13 cellular contexts compared by ENCODE assay signal in genomic region chr22:23212061-23213030, GRCh38. TPM values are rescaled to one million over a fixed set of nuclear protein-coding genes. Genes with fewer than 3 reads are reported as not detected.
DNase-seq lines count a peak whose midpoint lies in the region; ATAC-seq lines count a peak whose summit lies in the region.
"Had no signal": no experiment of that assay in that cellular context is flagged by ENCODE, and none has a peak within 500 bp of the region (broad histone marks: within the 10 kb centered on the region; RNA-seq: fewer than 3 reads in every experiment).

No MANE protein-coding gene starts in this region.

- H3K27ac Mint-ChIP-seq in activated T-cell treated with anti-CD3 and anti-CD28 coated beads, Interleukin-2, amount 50 U/mL, for 72 hours, result peak overlapping the region; percentile 15
- peak overlapping the region; percentile 92 for H3K27ac Mint-ChIP-seq in stimulated activated effector memory CD8-positive, alpha-beta T cell treated with anti-CD3 and anti-CD28 coated beads, Interleukin-12 subunit alpha, Interleukin-12 subunit beta, amount 100 ng/mL, for 72 hours

- H3K27ac ChIP-seq in caudate nucleus (ENCODE audit: low read depth, low read length), result peak overlapping the region; percentile 29
- H3K27ac ChIP-seq: neutrophil had no signal

- H3K36me3 Mint-ChIP-seq in activated T-cell treated with anti-CD3 and anti-CD28 coated beads, Interleukin-2, amount 50 U/mL, for 72 hours (ENCODE audit: insufficient read depth in 2 of 2), result no peaks in the 10 kb centered on the region
- H3K36me3 Mint-ChIP-seq in activated T-cell treated with anti-CD3 and anti-CD28 coated beads, Interleukin-2, amount 50 U/mL, for 4 hours (ENCODE audit: insufficient read depth), result peaks cover 5% of the 10 kb centered on the region
- peaks cover 4% of the 10 kb centered on the region for H3K36me3 Mint-ChIP-seq in stimulated activated effector memory CD8-positive, alpha-beta T cell treated with anti-CD3 and anti-CD28 coated beads, Interleukin-12 subunit alpha, Interleukin-12 subunit beta, amount 100 ng/mL, for 72 hours

- H3K4me3 Mint-ChIP-seq in activated T-cell treated with anti-CD3 and anti-CD28 coated beads, Interleukin-2, amount 50 U/mL, for 72 hours, result no peak overlapping the region
- no peak overlapping the region for H3K4me3 Mint-ChIP-seq in activated T-cell treated with anti-CD3 and anti-CD28 coated beads, Interleukin-2, amount 50 U/mL, for 4 hours
- H3K4me3 Mint-ChIP-seq in stimulated activated effector memory CD8-positive, alpha-beta T cell treated with anti-CD3 and anti-CD28 coated beads, Interleukin-12 subunit alpha, Interleukin-12 subunit beta, amount 100 ng/mL, for 72 hours, result no peak overlapping the region

- no peak for ATAC-seq in activated T-cell treated with anti-CD3 and anti-CD28 coated beads, Interleukin-2, amount 50 U/mL, for 72 hours (replicated peaks in 1 of 2)
- ATAC-seq in activated T-cell treated with anti-CD3 and anti-CD28 coated beads, Interleukin-2, amount 50 U/mL, for 4 hours, result no peak
- ATAC-seq in stimulated activated effector memory CD8-positive, alpha-beta T cell treated with anti-CD3 and anti-CD28 coated beads, Interleukin-12 subunit alpha, Interleukin-12 subunit beta, amount 100 ng/mL, for 72 hours, result no peak
- no peak for ATAC-seq in activated CD4-positive, CD25-positive, alpha-beta regulatory T cell treated with anti-CD3 and anti-CD28 coated beads, Interleukin-2, amount 50 U/mL, for 24 hours

- H3K4me1 Mint-ChIP-seq in activated T-cell treated with anti-CD3 and anti-CD28 coated beads, Interleukin-2, amount 50 U/mL, for 72 hours (ENCODE audit: low read depth), result peaks cover 52% of the 10 kb centered on the region
- H3K4me1 Mint-ChIP-seq in activated T-cell treated with anti-CD3 and anti-CD28 coated beads, Interleukin-2, amount 50 U/mL, for 4 hours (ENCODE audit: low read depth), result peaks cover 63% of the 10 kb centered on the region
- peaks cover 60% of the 10 kb centered on the region for H3K4me1 Mint-ChIP-seq in stimulated activated effector memory CD8-positive, alpha-beta T cell treated with anti-CD3 and anti-CD28 coated beads, Interleukin-12 subunit alpha, Interleukin-12 subunit beta, amount 100 ng/mL, for 72 hours

- H3K27me3 Mint-ChIP-seq in activated T-cell treated with anti-CD3 and anti-CD28 coated beads, Interleukin-2, amount 50 U/mL, for 72 hours (ENCODE audit: low read depth), result no peaks in the 10 kb centered on the region
- no peaks in the 10 kb centered on the region for H3K27me3 Mint-ChIP-seq in activated T-cell treated with anti-CD3 and anti-CD28 coated beads, Interleukin-2, amount 50 U/mL, for 4 hours (ENCODE audit: low read depth)

- H3K9me3 Mint-ChIP-seq in activated T-cell treated with anti-CD3 and anti-CD28 coated beads, Interleukin-2, amount 50 U/mL, for 72 hours, result no peaks in the 10 kb centered on the region
- no peaks in the 10 kb centered on the region for H3K9me3 Mint-ChIP-seq in activated T-cell treated with anti-CD3 and anti-CD28 coated beads, Interleukin-2, amount 50 U/mL, for 4 hours
- no peaks in the 10 kb centered on the region for H3K9me3 Mint-ChIP-seq in stimulated activated effector memory CD8-positive, alpha-beta T cell treated with anti-CD3 and anti-CD28 coated beads, Interleukin-12 subunit alpha, Interleukin-12 subunit beta, amount 100 ng/mL, for 72 hours

- DNase-seq in activated T-cell treated with anti-CD3 and anti-CD28 coated beads, Interleukin-2, amount 50 U/mL, for 72 hours, result no peak
- DNase-seq in activated T-cell treated with anti-CD3 and anti-CD28 coated beads, Interleukin-2, amount 50 U/mL, for 4 hours, result no peak
- DNase-seq in NCI-H2081 treated with DMSO at 0.1 percent for 48 hours (lab: John Stamatoyannopoulos, UW) (peak; percentile 46), caudate nucleus (lab: John Stamatoyannopoulos, UW) (peak in 3 of 61 donors; percentile 6 to 58 (median 33)), SIG-M5 treated with dmso at 0.1 percent for 504 hours (lab: John Stamatoyannopoulos, UW; ENCODE audit: unreplicated experiment) (no peak)
- no peak for DNase-seq in stimulated activated effector memory CD8-positive, alpha-beta T cell treated with anti-CD3 and anti-CD28 coated beads, Interleukin-12 subunit alpha, Interleukin-12 subunit beta, amount 100 ng/mL, for 72 hours (ENCODE audit: low spot score in 2 of 2)
- no peak for DNase-seq in stimulated activated naive CD4-positive, alpha-beta T cell treated with Interleukin-2 at 50 U/mL for 16 hours (lab: John Stamatoyannopoulos, UW)
- DNase-seq: ACHN, GDM1, Kasumi-1, OCI-M1 had no signal

RNA-seq across cellular contexts. Expression of gene BCR, which starts 32.0 kb away (rescaled TPM):
- 10 to 100 TPM; 40.3 to 50.0 TPM for total RNA-seq in activated T-cell treated with anti-CD3 and anti-CD28 coated beads, Interleukin-2, amount 50 U/mL, for 72 hours
- 10 to 100 TPM; 58.2 to 63.1 (median 61.3) TPM for total RNA-seq in activated T-cell treated with anti-CD3 and anti-CD28 coated beads, Interleukin-2, amount 50 U/mL, for 4 hours
